Comparison of ENCODE assay signal across 27 cellular contexts in genomic region chr2:239047861-239048260, GRCh38.
"Had no signal": no experiment of that assay in that cellular context is flagged by ENCODE, and none has a peak within 500 bp of the region (broad histone marks: within the 10 kb centered on the region; RNA-seq: fewer than 3 reads in every experiment).

No MANE protein-coding gene starts in this region.

- H3K9me3 Mint-ChIP-seq: mesothelial cell of epicardium; naive B cell; natural killer cell treated with Interleukin-12 subunit alpha and Interleukin-12 subunit beta and Interleukin-15 and Interleukin-18, amount 100 ng/mL, for 72 hours; stimulated activated effector memory CD8-positive, alpha-beta T cell treated with anti-CD3 and anti-CD28 coated beads, Interleukin-12 subunit alpha, Interleukin-12 subunit beta, amount 100 ng/mL, for 72 hours had no signal

- H3K27ac Mint-ChIP-seq: mesothelial cell of epicardium; naive B cell; natural killer cell treated with Interleukin-12 subunit alpha and Interleukin-12 subunit beta and Interleukin-15 and Interleukin-18, amount 100 ng/mL, for 72 hours; stimulated activated effector memory CD8-positive, alpha-beta T cell treated with anti-CD3 and anti-CD28 coated beads, Interleukin-12 subunit alpha, Interleukin-12 subunit beta, amount 100 ng/mL, for 72 hours had no signal

- DNase-seq: effector CD4-positive, alpha-beta T cell; foreskin fibroblast; gastrocnemius medialis; head of caudate nucleus; left cardiac atrium; left lung; mesenchymal stem cell; naive B cell; occipital lobe; stimulated activated CD4-positive, alpha-beta T cell treated with anti-CD3 and anti-CD28 coated beads, Interleukin-2, amount 100 ng/mL, for 24 hours; stimulated activated CD4-positive, alpha-beta T cell treated with anti-CD3 and anti-CD28 coated beads, Interleukin-4, amount 100 ng/mL, for 24 hours; stimulated activated naive CD4-positive, alpha-beta T cell treated with Interleukin-2 at 50 U/mL for 16 hours; stomach; thyroid gland; trophoblast cell had no signal

- H3K4me3 Mint-ChIP-seq: mesothelial cell of epicardium; natural killer cell treated with Interleukin-12 subunit alpha and Interleukin-12 subunit beta and Interleukin-15 and Interleukin-18, amount 100 ng/mL, for 72 hours; stimulated activated effector memory CD8-positive, alpha-beta T cell treated with anti-CD3 and anti-CD28 coated beads, Interleukin-12 subunit alpha, Interleukin-12 subunit beta, amount 100 ng/mL, for 72 hours had no signal

- FAIRE-seq: colon had no signal

- H3K27me3 Mint-ChIP-seq: naive B cell; natural killer cell treated with Interleukin-12 subunit alpha and Interleukin-12 subunit beta and Interleukin-15 and Interleukin-18, amount 100 ng/mL, for 72 hours had no signal

- H3K4me1 ChIP-seq: left lung, stomach, thyroid gland, vagina had no signal

- H3K9me3 ChIP-seq: gastrocnemius medialis, left lung, mucosa of descending colon, thyroid gland, vagina had no signal

- H3K79me2 ChIP-seq: hepatocyte had no signal

- H3K36me3 Mint-ChIP-seq: natural killer cell treated with Interleukin-12 subunit alpha and Interleukin-12 subunit beta and Interleukin-15 and Interleukin-18, amount 100 ng/mL, for 72 hours had no signal

- H3K4me2 ChIP-seq: hepatocyte had no signal

- H3K27me3 ChIP-seq: dorsolateral prefrontal cortex, gastrocnemius medialis, hepatocyte, left lung, ovary, stomach, thyroid gland, vagina had no signal

- H3K36me3 ChIP-seq: ovary had no signal

- H3K4me3 ChIP-seq: dorsolateral prefrontal cortex, gastrocnemius medialis, hepatocyte, left lung, mucosa of descending colon, ovary, stomach, thyroid gland, vagina had no signal

- ATAC-seq: esophagus mucosa, left cardiac atrium, left lung, mucosa of descending colon, sciatic nerve had no signal

- H2AFZ ChIP-seq: hepatocyte had no signal

- H3K4me1 Mint-ChIP-seq: stimulated activated effector memory CD8-positive, alpha-beta T cell treated with anti-CD3 and anti-CD28 coated beads, Interleukin-12 subunit alpha, Interleukin-12 subunit beta, amount 100 ng/mL, for 72 hours had no signal

- H3K27ac ChIP-seq: dorsolateral prefrontal cortex, epithelial cell of prostate, hepatocyte, left lung, ovary, stomach, thyroid gland, vagina had no signal
